ENCODE assay signal across 8 cellular contexts in genomic region chr4:88369180-88369812, GRCh38. TPM values are rescaled to one million over a fixed set of nuclear protein-coding genes. Genes with fewer than 3 reads are reported as not detected.
DNase-seq lines count a peak whose midpoint lies in the region; ATAC-seq and TF ChIP-seq lines count a peak whose summit lies in the region.
"Not testable (repeated sequence)": the region's sequence is repeated elsewhere in the genome, so short reads cannot be mapped to it uniquely, and the experiment has no call there.

No MANE protein-coding gene starts in this region.

- ATAC-seq in left lobe of liver = peak; percentile 82

- not testable (repeated sequence) for H3K27me3 ChIP-seq in Peyer's patch, adrenal gland

- 73 to 84% (median 76%) methylated on average over 7 of the region's 7 CpGs for WGBS in adrenal gland, 4 donors

- TF ChIP-seq CTCF in AG09309 (IDR thresholded peaks at IDR 0.05; ENCODE audit: control insufficient read depth, insufficient read depth, low read depth, low read length, missing control alignments) = peak; percentile 68
- TF ChIP-seq CTCF in Peyer's patch (IDR thresholded peaks at IDR 0.05) = peak in 5 of 6 experiments; percentile 23 to 61 (median 59)
- TF ChIP-seq CTCF in adrenal gland (IDR thresholded peaks at IDR 0.05) = peak; percentile 35 to 72 (median 66)

- H3K27ac ChIP-seq in Peyer's patch, adrenal gland: not testable (repeated sequence)

- TF ChIP-seq POLR2A in Peyer's patch (IDR thresholded peaks at IDR 0.05); adrenal gland (IDR thresholded peaks at IDR 0.05): not testable (repeated sequence)

- H3K36me3 ChIP-seq in Peyer's patch; adrenal gland (replicated peaks in 1 of 2): not testable (repeated sequence)

- not testable (repeated sequence) for H3K9me3 ChIP-seq in Peyer's patch; adrenal gland (replicated peaks in 1 of 3)

- H3K4me1 ChIP-seq in Peyer's patch; adrenal gland (replicated peaks in 1 of 2): not testable (repeated sequence)

- DNase-seq in AG09309 (ENCODE audit: low read depth) (peak; percentile 11), GM03348 (ENCODE audit: low spot score) (peak; percentile 47), LHCN-M2 (ENCODE audit: low read depth) (peak; percentile 54), adrenal gland (peak in 4 of 7 donors; percentile 17 to 30 (median 20)), fibroblast of gingiva (ENCODE audit: low read depth) (peak; percentile 34), retina (peak; percentile 9)
- DNase-seq in Peyer's patch; left lobe of liver (ENCODE audit: low spot score): not testable (repeated sequence)

- not testable (repeated sequence) for H3K4me3 ChIP-seq in AG09309 (ENCODE audit: control insufficient read depth, low read depth, low read length); Peyer's patch; adrenal gland

- intact Hi-C loops in adrenal gland (cut with DNase I) = loop anchor here in 1 of 2 donors (5.0 kb wide), 1 partner anchor 83 kb away; no protein-coding TSS in a partner anchor

RNA-seq across cellular contexts. Expression of gene HERC6, which starts 9.4 kb away (rescaled TPM):
- total RNA-seq in LHCN-M2 (2014; rRNA removed) (3.9 and 7.1 TPM in 2 replicates), Peyer's patch (10 to 100 TPM in 1 of 4 donors, 1 to 10 TPM in 3; 5.8 to 17.2 (median 9.5) TPM), adrenal gland (10 to 100 TPM in 6 of 8 donors, 1 to 10 TPM in 2; 5.4 to 15.9 (median 12.5) TPM), left lobe of liver (3.0 TPM)
- polyA plus RNA-seq in LHCN-M2 (2012) = 2.5 TPM
- 10 to 100 TPM in 1 of 3 donors, 1 to 10 TPM in 2; 3.8 to 12.2 (median 6.8) TPM for polyA plus RNA-seq in adrenal gland
